In the genomic region with DNA sequence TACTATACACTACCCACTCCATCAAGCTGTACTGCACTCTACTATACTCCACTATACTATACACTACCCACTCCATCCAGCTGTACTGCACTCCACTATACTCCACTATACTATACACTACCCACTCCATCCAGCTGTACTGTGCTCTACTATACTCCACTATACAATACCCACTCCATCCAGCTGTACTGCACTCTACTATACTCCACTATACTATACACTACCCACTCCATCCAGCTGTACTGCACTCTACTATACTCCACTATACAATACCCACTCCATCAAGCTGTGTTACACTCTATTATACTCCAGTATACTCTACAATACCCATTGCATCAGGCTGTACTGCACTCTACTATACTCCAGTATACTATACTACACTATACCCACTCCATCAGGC, we compare ENCODE assay signal across 6 cellular contexts. TPM values are rescaled to one million over a fixed set of nuclear protein-coding genes. Genes with fewer than 3 reads are reported as not detected.
"Had no signal": no experiment of that assay in that cellular context is flagged by ENCODE, and none has a peak within 500 bp of the region (broad histone marks: within the 10 kb centered on the region; RNA-seq: fewer than 3 reads in every experiment).

No MANE protein-coding gene starts in this region.

RNA-seq across cellular contexts. Expression of a gene that starts 48.7 kb away (rescaled TPM):
- total RNA-seq: activated CD4-positive, alpha-beta T cell treated with anti-CD3 and anti-CD28 coated beads for 36 hours; activated CD4-positive, alpha-beta T cell treated with anti-CD3 and anti-CD28 coated beads, Interleukin-2, amount 10 ng/mL, durations not matched to agents 7 days and 5 days; activated CD8-positive, alpha-beta T cell treated with anti-CD3 and anti-CD28 coated beads, Interleukin-2, amount 10 ng/mL, durations not matched to agents 7 days and 5 days; activated naive CD8-positive, alpha-beta T cell treated with anti-CD3 and anti-CD28 coated beads, Interleukin-2, amount 10 ng/mL, durations not matched to agents 7 days and 5 days; activated T-helper 2 cell treated with anti-CD3 and anti-CD28 coated beads, Interferon-gamma antibody, Interleukin-2, Interleukin-4, amounts not matched to agents 10 μg/mL and 5 μg/mL and 100 μg/mL, durations not matched to agents 14 hours and 24 hours and 36 hours; SJSA1 had no signal
